1 cellular context compared by ENCODE assay signal in the genomic region with DNA sequence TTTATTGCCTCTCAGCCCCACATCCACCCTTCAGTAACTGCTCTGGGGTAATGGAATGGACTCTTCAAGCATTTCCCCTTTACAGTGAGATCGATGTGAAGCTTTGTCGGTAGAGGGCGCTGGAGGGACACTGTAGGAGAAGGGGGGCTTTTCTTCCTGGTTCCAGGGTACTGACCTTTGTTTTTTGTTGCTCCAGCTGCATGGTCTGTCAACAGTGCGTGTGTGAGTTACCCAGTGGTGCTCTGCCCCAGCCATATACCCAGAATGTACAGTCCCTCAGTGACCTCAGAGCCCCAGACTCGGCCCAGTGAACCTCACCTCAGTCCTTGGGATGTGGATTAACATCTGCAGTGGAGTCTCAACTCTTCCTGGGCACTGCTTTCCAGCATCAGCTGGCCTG.
A peak's percentile ranks its signal among the peaks of the same experiment; 100 is the strongest.
TF ChIP-seq lines count a peak whose summit lies in the region.

No MANE protein-coding gene starts in this region.

TF ChIP-seq in HepG2, 621 proteins besides CTCF, POLR2A, EP300 and RAD21 (continued from another document):
- TF ChIP-seq, protein P1, sequence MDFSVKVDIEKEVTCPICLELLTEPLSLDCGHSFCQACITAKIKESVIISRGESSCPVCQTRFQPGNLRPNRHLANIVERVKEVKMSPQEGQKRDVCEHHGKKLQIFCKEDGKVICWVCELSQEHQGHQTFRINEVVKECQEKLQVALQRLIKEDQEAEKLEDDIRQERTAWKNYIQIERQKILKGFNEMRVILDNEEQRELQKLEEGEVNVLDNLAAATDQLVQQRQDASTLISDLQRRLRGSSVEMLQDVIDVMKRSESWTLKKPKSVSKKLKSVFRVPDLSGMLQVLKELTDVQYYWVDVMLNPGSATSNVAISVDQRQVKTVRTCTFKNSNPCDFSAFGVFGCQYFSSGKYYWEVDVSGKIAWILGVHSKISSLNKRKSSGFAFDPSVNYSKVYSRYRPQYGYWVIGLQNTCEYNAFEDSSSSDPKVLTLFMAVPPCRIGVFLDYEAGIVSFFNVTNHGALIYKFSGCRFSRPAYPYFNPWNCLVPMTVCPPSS (IDR thresholded peaks at IDR 0.05), result no peak
- TF ChIP-seq ELF3 (CRISPR knock-in tag; IDR thresholded peaks at IDR 0.05) (peak; percentile 60; the same call in 1 of the 2 replicates), ZNF225 (CRISPR knock-in tag; IDR thresholded peaks at IDR 0.05) (no peak), MEIS1 (CRISPR knock-in tag; IDR thresholded peaks at IDR 0.05; ENCODE audit: borderline replicate concordance) (no peak), EEA1 (CRISPR knock-in tag; IDR thresholded peaks at IDR 0.05; ENCODE audit: borderline replicate concordance) (no peak)
- TF ChIP-seq, protein P2, sequence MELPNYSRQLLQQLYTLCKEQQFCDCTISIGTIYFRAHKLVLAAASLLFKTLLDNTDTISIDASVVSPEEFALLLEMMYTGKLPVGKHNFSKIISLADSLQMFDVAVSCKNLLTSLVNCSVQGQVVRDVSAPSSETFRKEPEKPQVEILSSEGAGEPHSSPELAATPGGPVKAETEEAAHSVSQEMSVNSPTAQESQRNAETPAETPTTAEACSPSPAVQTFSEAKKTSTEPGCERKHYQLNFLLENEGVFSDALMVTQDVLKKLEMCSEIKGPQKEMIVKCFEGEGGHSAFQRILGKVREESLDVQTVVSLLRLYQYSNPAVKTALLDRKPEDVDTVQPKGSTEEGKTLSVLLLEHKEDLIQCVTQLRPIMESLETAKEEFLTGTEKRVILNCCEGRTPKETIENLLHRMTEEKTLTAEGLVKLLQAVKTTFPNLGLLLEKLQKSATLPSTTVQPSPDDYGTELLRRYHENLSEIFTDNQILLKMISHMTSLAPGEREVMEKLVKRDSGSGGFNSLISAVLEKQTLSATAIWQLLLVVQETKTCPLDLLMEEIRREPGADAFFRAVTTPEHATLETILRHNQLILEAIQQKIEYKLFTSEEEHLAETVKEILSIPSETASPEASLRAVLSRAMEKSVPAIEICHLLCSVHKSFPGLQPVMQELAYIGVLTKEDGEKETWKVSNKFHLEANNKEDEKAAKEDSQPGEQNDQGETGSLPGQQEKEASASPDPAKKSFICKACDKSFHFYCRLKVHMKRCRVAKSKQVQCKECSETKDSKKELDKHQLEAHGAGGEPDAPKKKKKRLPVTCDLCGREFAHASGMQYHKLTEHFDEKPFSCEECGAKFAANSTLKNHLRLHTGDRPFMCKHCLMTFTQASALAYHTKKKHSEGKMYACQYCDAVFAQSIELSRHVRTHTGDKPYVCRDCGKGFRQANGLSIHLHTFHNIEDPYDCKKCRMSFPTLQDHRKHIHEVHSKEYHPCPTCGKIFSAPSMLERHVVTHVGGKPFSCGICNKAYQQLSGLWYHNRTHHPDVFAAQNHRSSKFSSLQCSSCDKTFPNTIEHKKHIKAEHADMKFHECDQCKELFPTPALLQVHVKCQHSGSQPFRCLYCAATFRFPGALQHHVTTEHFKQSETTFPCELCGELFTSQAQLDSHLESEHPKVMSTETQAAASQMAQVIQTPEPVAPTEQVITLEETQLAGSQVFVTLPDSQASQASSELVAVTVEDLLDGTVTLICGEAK (IDR thresholded peaks at IDR 0.05), result no peak
- TF ChIP-seq, protein P2 (CRISPR knock-in tag; IDR thresholded peaks at IDR 0.05), result no peak
- TF ChIP-seq, protein P3, sequence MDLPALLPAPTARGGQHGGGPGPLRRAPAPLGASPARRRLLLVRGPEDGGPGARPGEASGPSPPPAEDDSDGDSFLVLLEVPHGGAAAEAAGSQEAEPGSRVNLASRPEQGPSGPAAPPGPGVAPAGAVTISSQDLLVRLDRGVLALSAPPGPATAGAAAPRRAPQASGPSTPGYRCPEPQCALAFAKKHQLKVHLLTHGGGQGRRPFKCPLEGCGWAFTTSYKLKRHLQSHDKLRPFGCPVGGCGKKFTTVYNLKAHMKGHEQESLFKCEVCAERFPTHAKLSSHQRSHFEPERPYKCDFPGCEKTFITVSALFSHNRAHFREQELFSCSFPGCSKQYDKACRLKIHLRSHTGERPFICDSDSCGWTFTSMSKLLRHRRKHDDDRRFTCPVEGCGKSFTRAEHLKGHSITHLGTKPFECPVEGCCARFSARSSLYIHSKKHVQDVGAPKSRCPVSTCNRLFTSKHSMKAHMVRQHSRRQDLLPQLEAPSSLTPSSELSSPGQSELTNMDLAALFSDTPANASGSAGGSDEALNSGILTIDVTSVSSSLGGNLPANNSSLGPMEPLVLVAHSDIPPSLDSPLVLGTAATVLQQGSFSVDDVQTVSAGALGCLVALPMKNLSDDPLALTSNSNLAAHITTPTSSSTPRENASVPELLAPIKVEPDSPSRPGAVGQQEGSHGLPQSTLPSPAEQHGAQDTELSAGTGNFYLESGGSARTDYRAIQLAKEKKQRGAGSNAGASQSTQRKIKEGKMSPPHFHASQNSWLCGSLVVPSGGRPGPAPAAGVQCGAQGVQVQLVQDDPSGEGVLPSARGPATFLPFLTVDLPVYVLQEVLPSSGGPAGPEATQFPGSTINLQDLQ (CRISPR knock-in tag; IDR thresholded peaks at IDR 0.05), result no peak
- TF ChIP-seq, protein P4, sequence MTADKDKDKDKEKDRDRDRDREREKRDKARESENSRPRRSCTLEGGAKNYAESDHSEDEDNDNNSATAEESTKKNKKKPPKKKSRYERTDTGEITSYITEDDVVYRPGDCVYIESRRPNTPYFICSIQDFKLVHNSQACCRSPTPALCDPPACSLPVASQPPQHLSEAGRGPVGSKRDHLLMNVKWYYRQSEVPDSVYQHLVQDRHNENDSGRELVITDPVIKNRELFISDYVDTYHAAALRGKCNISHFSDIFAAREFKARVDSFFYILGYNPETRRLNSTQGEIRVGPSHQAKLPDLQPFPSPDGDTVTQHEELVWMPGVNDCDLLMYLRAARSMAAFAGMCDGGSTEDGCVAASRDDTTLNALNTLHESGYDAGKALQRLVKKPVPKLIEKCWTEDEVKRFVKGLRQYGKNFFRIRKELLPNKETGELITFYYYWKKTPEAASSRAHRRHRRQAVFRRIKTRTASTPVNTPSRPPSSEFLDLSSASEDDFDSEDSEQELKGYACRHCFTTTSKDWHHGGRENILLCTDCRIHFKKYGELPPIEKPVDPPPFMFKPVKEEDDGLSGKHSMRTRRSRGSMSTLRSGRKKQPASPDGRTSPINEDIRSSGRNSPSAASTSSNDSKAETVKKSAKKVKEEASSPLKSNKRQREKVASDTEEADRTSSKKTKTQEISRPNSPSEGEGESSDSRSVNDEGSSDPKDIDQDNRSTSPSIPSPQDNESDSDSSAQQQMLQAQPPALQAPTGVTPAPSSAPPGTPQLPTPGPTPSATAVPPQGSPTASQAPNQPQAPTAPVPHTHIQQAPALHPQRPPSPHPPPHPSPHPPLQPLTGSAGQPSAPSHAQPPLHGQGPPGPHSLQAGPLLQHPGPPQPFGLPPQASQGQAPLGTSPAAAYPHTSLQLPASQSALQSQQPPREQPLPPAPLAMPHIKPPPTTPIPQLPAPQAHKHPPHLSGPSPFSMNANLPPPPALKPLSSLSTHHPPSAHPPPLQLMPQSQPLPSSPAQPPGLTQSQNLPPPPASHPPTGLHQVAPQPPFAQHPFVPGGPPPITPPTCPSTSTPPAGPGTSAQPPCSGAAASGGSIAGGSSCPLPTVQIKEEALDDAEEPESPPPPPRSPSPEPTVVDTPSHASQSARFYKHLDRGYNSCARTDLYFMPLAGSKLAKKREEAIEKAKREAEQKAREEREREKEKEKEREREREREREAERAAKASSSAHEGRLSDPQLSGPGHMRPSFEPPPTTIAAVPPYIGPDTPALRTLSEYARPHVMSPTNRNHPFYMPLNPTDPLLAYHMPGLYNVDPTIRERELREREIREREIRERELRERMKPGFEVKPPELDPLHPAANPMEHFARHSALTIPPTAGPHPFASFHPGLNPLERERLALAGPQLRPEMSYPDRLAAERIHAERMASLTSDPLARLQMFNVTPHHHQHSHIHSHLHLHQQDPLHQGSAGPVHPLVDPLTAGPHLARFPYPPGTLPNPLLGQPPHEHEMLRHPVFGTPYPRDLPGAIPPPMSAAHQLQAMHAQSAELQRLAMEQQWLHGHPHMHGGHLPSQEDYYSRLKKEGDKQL (CRISPR knock-in tag; IDR thresholded peaks at IDR 0.05; ENCODE audit: low read depth), result no peak
TF ChIP-seq in HepG2: peak in this region for 14.
